8 cellular contexts compared by ENCODE assay signal in the genomic region with DNA sequence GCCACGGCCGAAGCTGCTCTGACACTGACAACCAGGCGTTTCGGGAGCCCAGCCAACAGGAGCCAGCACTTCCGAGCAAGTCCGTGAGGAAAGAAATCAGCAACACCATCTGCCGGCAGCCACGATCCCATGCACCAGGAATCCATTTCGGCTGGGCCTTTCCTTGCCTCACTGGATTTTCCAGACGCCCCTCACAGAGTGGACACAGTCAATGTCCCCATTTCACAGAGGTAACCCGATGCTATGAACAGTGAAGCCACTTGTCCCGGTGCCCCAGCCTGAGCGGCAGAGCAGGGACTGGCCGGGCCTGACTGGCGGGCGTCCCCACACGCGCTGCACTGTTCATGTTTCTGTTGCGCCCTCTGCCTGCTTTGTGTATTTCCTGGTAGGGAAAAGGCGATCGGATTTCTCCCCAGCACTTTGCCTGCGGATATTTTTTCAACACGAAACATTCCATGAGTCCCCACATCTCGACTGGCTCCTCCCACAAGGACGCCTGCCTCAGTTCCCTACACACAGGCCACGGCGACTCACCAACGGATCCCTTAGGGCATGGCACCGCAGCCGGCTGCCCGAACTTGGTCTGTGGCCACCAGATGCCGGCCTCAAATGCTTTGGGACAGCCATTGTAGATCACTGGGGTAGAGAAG. TPM values are rescaled to one million over a fixed set of nuclear protein-coding genes. Genes with fewer than 3 reads are reported as not detected.
A peak's percentile ranks its signal among the peaks of the same experiment; 100 is the strongest.
DNase-seq lines count a peak whose midpoint lies in the region; ATAC-seq and TF ChIP-seq lines count a peak whose summit lies in the region.

No MANE protein-coding gene starts in this region.

- no peak overlapping the region for H3K4me2 ChIP-seq in parathyroid adenoma (ENCODE audit: low read length)

- no peak overlapping the region for H3K27ac ChIP-seq in parathyroid adenoma

- H2AFZ ChIP-seq in parathyroid adenoma, result peak overlapping the region; percentile 53

- no peaks in the 10 kb centered on the region for H3K36me3 ChIP-seq in parathyroid adenoma (ENCODE audit: control insufficient read depth, insufficient read depth, low read length)

- H3K9me3 ChIP-seq in parathyroid adenoma (ENCODE audit: control insufficient read depth, low read length), result no peaks in the 10 kb centered on the region

- ATAC-seq in GM21786 (IDR thresholded peaks at IDR 0.05; ENCODE audit: unreplicated experiment) (no peak), HG03565 (IDR thresholded peaks at IDR 0.05; ENCODE audit: unreplicated experiment) (no peak)

- no peaks in the 10 kb centered on the region for H3K79me2 ChIP-seq in parathyroid adenoma

- no peaks in the 10 kb centered on the region for H3K4me1 ChIP-seq in parathyroid adenoma

- H3K9ac ChIP-seq in parathyroid adenoma, result no peak overlapping the region

- no peak for TF ChIP-seq CTCF in parathyroid adenoma (IDR thresholded peaks at IDR 0.05)

- no peak overlapping the region for H3K4me3 ChIP-seq in parathyroid adenoma (ENCODE audit: low read depth, low read length)

- DNase-seq in Daoy (ENCODE audit: low read depth), result peak; percentile 35
- DNase-seq in RKO (ENCODE audit: low spot score), result peak; percentile 72
- DNase-seq in fibroblast of the conjunctiva (ENCODE audit: low read depth), result peak; percentile 55
- no peak for DNase-seq in activated CD4-positive, alpha-beta T cell treated with anti-CD3 and anti-CD28 coated beads for 1 hour
- no peak for DNase-seq in HuH-7 (ENCODE audit: low spot score)

- H3K27me3 ChIP-seq in parathyroid adenoma (ENCODE audit: control insufficient read depth, insufficient read depth, low read length), result no peaks in the 10 kb centered on the region

RNA-seq across cellular contexts. Expression of a gene that starts 55.3 kb away (rescaled TPM):
- 60.4 and 77.4 TPM in 2 replicates for total RNA-seq in Daoy (2014; rRNA removed; shearing (Covaris generic))

Comparison
In these comparisons a context has a peak if more than half of its experiments do, and no peak if none do; other contexts are left out.
1. DNase-seq: peak in Daoy (single experiment), RKO (single experiment) and fibroblast of the conjunctiva (single experiment); none in activated CD4-positive, alpha-beta T cell treated with anti-CD3 and anti-CD28 coated beads for 1 hour (single experiment) and HuH-7 (single experiment).